In genomic region chr20:41532935-41533334, GRCh38 we compare ENCODE assay signal across 1 cellular context.
TF ChIP-seq lines count a peak whose summit lies in the region.

No MANE protein-coding gene starts in this region.

TF ChIP-seq in HepG2, 621 proteins besides CTCF, POLR2A, EP300 and RAD21 (continued from another document and continues in another):
- TF ChIP-seq ZNF407 (CRISPR knock-in tag; IDR thresholded peaks at IDR 0.05; ENCODE audit: not compliant biosample characterization) (no peak), CBX5 (CRISPR knock-in tag; IDR thresholded peaks at IDR 0.05; ENCODE audit: borderline replicate concordance) (peak; percentile 29; the same call in 1 of the 2 replicates), ZNF687 (CRISPR knock-in tag; IDR thresholded peaks at IDR 0.05) (peak; percentile 59), ZHX2 (IDR thresholded peaks at IDR 0.05; ENCODE audit: low read depth) (no peak), ZHX2 (CRISPR knock-in tag; IDR thresholded peaks at IDR 0.05; ENCODE audit: borderline replicate concordance) (no peak), ZBTB4 (CRISPR knock-in tag; IDR thresholded peaks at IDR 0.05; ENCODE audit: borderline replicate concordance) (peak; percentile 38; the same call in 1 of the 2 replicates), ZNF296 (CRISPR knock-in tag; conservative IDR thresholded peaks at IDR 0.05) (no peak), MAFK (conservative IDR thresholded peaks at IDR 0.05 in 1 of 2, IDR thresholded peaks at IDR 0.05 in 1 of 2; ENCODE audit: low read length in 2 of 2) (no peak), FIP1L1 (IDR thresholded peaks at IDR 0.05; ENCODE audit: borderline replicate concordance, insufficient read depth, low read depth, low read length) (no peak), ETS1 (CRISPR knock-in tag; IDR thresholded peaks at IDR 0.05) (no peak), ZSCAN5A (CRISPR knock-in tag; IDR thresholded peaks at IDR 0.05; ENCODE audit: borderline replicate concordance) (no peak), JDP2 (CRISPR knock-in tag; IDR thresholded peaks at IDR 0.05; ENCODE audit: borderline replicate concordance) (no peak), GPBP1L1 (CRISPR knock-in tag; IDR thresholded peaks at IDR 0.05) (no peak), SPEN (CRISPR knock-in tag; IDR thresholded peaks at IDR 0.05; ENCODE audit: low read depth) (no peak), ZMAT5 (CRISPR knock-in tag; IDR thresholded peaks at IDR 0.05; ENCODE audit: borderline replicate concordance, low read depth) (no peak), TFE3 (CRISPR knock-in tag; IDR thresholded peaks at IDR 0.05) (no peak), ZNF274 (CRISPR knock-in tag; IDR thresholded peaks at IDR 0.05) (no peak)
